ENCODE assay signal across 17 cellular contexts in the genomic region with DNA sequence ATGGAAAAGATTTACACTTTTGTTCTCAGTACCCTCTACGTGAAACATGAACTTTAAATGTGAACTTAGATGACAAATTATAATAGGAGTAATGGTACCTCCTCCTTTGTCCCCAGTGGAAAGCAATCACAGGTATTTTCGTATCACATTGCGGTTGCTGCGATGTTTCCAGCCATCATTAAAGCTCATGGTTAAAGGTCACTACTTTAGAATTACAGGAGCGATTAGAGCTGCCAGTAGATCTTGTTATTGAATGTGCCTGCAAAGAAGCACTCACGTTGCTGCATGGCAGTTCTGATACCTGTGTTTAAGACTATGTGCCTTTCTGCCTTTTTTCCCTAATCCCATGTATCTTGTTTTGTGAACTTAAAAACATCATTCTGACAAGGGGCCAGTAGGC.
"Had no signal": no experiment of that assay in that cellular context is flagged by ENCODE, and none has a peak within 500 bp of the region (broad histone marks: within the 10 kb centered on the region; RNA-seq: fewer than 3 reads in every experiment).

No MANE protein-coding gene starts in this region.

- H3K27ac ChIP-seq: esophagus squamous epithelium, foreskin keratinocyte, left ventricle myocardium inferior, upper lobe of left lung had no signal

- DNase-seq: activated CD4-positive, alpha-beta memory T cell treated with anti-CD3 and anti-CD28 coated beads for 36 hours; activated CD4-positive, alpha-beta T cell treated with anti-CD3 and anti-CD28 coated beads for 1 hour; activated gamma-delta T cell; activated T-cell treated with anti-CD3 and anti-CD28 coated beads, Interleukin-2, amount 50 U/mL, for 4 hours; anterior cingulate cortex; esophagus squamous epithelium; foreskin keratinocyte; head of caudate nucleus; left ventricle myocardium inferior; stimulated activated CD4-positive, alpha-beta T cell treated with anti-CD3 and anti-CD28 coated beads, Interleukin-2, amount 100 ng/mL, for 48 hours; stimulated activated naive CD4-positive, alpha-beta T cell treated with Interleukin-2 at 50 U/mL for 16 hours; upper lobe of left lung had no signal

- H3K9me3 ChIP-seq: esophagus squamous epithelium, left ventricle myocardium inferior, upper lobe of left lung had no signal

- ATAC-seq: activated T-cell treated with anti-CD3 and anti-CD28 coated beads, Interleukin-2, amount 50 U/mL, for 4 hours; foreskin keratinocyte; natural killer cell treated with Interleukin-12 subunit alpha and Interleukin-12 subunit beta and Interleukin-15 and Interleukin-18, amount 100 ng/mL, for 72 hours had no signal

- H3K36me3 ChIP-seq: esophagus squamous epithelium, left ventricle myocardium inferior, upper lobe of left lung had no signal

- H3K4me3 Mint-ChIP-seq: activated CD4-positive, alpha-beta memory T cell treated with anti-CD3 and anti-CD28 coated beads for 36 hours; activated naive CD8-positive, alpha-beta T cell; activated T-cell treated with anti-CD3 and anti-CD28 coated beads, Interleukin-2, amount 50 U/mL, for 4 hours; memory B cell; natural killer cell treated with Interleukin-12 subunit alpha and Interleukin-12 subunit beta and Interleukin-15 and Interleukin-18, amount 100 ng/mL, for 72 hours; T-helper 2 cell treated with Interferon-gamma antibody and Interleukin-4, amounts not matched to agents 5 μg/mL and 100 μg/mL, for 36 hours had no signal

- H3K4me3 ChIP-seq: dorsolateral prefrontal cortex, esophagus squamous epithelium, left ventricle myocardium inferior, upper lobe of left lung had no signal

- H3K36me3 Mint-ChIP-seq: activated CD4-positive, alpha-beta memory T cell treated with anti-CD3 and anti-CD28 coated beads for 36 hours; natural killer cell treated with Interleukin-12 subunit alpha and Interleukin-12 subunit beta and Interleukin-15 and Interleukin-18, amount 100 ng/mL, for 72 hours had no signal

- H3K27me3 ChIP-seq: dorsolateral prefrontal cortex, esophagus squamous epithelium, foreskin keratinocyte, upper lobe of left lung had no signal

- H3K4me1 ChIP-seq: foreskin keratinocyte, left ventricle myocardium inferior, upper lobe of left lung had no signal

- H3K27me3 Mint-ChIP-seq: activated CD4-positive, alpha-beta memory T cell treated with anti-CD3 and anti-CD28 coated beads for 36 hours; activated naive CD8-positive, alpha-beta T cell; memory B cell; natural killer cell treated with Interleukin-12 subunit alpha and Interleukin-12 subunit beta and Interleukin-15 and Interleukin-18, amount 100 ng/mL, for 72 hours had no signal

- H3K9me3 Mint-ChIP-seq: activated CD4-positive, alpha-beta memory T cell treated with anti-CD3 and anti-CD28 coated beads for 36 hours; activated T-cell treated with anti-CD3 and anti-CD28 coated beads, Interleukin-2, amount 50 U/mL, for 4 hours; memory B cell; natural killer cell treated with Interleukin-12 subunit alpha and Interleukin-12 subunit beta and Interleukin-15 and Interleukin-18, amount 100 ng/mL, for 72 hours; T-helper 2 cell treated with Interferon-gamma antibody and Interleukin-4, amounts not matched to agents 5 μg/mL and 100 μg/mL, for 36 hours had no signal

- H3K27ac Mint-ChIP-seq: activated CD4-positive, alpha-beta memory T cell treated with anti-CD3 and anti-CD28 coated beads for 36 hours; activated naive CD8-positive, alpha-beta T cell; natural killer cell treated with Interleukin-12 subunit alpha and Interleukin-12 subunit beta and Interleukin-15 and Interleukin-18, amount 100 ng/mL, for 72 hours; T-helper 2 cell treated with Interferon-gamma antibody and Interleukin-4, amounts not matched to agents 5 μg/mL and 100 μg/mL, for 36 hours had no signal
